2 cellular contexts compared by ENCODE assay signal in the genomic region with DNA sequence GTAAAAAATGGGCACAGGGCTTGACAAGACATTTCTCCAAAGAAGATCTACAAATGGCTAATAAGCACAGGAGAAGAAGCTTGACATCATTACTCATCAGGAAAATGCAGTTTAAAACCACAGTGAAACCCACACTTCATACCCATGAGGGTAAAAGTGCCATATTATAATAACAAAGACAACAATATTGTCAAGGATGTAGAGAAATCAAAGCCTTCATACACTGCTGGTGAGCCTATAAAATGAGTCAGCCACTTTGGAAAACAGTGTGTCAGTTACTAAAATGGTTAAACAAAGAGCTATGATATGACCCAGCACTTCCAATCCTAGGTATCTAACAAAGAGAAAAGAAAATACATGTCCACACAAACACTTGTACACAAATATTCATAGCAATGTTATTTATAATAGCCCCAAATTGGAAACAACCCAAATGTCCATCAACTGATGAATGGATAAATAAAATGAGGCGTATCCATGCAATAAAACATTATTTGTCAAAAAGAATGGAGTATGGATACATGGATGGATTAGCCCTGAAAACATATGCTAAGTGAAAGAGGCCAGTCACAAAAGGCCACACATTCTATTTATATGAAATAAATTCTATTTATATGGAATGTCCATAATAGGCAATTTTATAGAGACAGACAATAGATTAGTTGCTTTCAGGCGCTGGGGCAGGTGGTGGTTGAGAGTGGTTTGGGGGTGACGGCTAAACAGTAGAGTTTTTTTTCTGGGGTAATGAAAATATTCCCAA.
A peak's percentile ranks its signal among the peaks of the same experiment; 100 is the strongest.
TF ChIP-seq lines count a peak whose summit lies in the region.

No MANE protein-coding gene starts in this region.

TF ChIP-seq in HEK293, 187 proteins besides CTCF, POLR2A, EP300 and RAD21 (continued from another document):
- TF ChIP-seq, protein P1, sequence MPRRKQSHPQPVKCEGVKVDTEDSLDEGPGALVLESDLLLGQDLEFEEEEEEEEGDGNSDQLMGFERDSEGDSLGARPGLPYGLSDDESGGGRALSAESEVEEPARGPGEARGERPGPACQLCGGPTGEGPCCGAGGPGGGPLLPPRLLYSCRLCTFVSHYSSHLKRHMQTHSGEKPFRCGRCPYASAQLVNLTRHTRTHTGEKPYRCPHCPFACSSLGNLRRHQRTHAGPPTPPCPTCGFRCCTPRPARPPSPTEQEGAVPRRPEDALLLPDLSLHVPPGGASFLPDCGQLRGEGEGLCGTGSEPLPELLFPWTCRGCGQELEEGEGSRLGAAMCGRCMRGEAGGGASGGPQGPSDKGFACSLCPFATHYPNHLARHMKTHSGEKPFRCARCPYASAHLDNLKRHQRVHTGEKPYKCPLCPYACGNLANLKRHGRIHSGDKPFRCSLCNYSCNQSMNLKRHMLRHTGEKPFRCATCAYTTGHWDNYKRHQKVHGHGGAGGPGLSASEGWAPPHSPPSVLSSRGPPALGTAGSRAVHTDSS (tag by site-specific recombination; IDR thresholded peaks at IDR 0.05): no peak
- TF ChIP-seq ZNF48 (tag by site-specific recombination; IDR thresholded peaks at IDR 0.05): no peak
- TF ChIP-seq OSR2 (tag by site-specific recombination; IDR thresholded peaks at IDR 0.05): no peak
- peak; percentile 71 for TF ChIP-seq GFI1B (tag by site-specific recombination; IDR thresholded peaks at IDR 0.05)
- TF ChIP-seq, protein P2, sequence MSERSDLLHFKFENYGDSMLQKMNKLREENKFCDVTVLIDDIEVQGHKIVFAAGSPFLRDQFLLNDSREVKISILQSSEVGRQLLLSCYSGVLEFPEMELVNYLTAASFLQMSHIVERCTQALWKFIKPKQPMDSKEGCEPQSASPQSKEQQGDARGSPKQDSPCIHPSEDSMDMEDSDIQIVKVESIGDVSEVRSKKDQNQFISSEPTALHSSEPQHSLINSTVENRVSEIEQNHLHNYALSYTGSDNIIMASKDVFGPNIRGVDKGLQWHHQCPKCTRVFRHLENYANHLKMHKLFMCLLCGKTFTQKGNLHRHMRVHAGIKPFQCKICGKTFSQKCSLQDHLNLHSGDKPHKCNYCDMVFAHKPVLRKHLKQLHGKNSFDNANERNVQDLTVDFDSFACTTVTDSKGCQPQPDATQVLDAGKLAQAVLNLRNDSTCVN (tag by site-specific recombination; optimal IDR thresholded peaks at IDR 0.05): no peak
- TF ChIP-seq ZNF223 (tag by site-specific recombination; IDR thresholded peaks at IDR 0.05): no peak
- 0 out of 2 replicates have a peak, but pooled peaks have one; percentile 45 for TF ChIP-seq FEZF1 (tag by site-specific recombination; IDR thresholded peaks at IDR 0.05)
- TF ChIP-seq ZNF302 (tag by site-specific recombination; IDR thresholded peaks at IDR 0.05; ENCODE audit: low read depth): no peak
- no peak for TF ChIP-seq ZNF473 (tag by site-specific recombination; IDR thresholded peaks at IDR 0.05)
- no peak for TF ChIP-seq ZNF830 (tag by site-specific recombination; IDR thresholded peaks at IDR 0.05; ENCODE audit: low read depth)

TF ChIP-seq in GM23338, 12 proteins besides CTCF, POLR2A, EP300 and RAD21 (continued from another document):
- TF ChIP-seq, protein P3, sequence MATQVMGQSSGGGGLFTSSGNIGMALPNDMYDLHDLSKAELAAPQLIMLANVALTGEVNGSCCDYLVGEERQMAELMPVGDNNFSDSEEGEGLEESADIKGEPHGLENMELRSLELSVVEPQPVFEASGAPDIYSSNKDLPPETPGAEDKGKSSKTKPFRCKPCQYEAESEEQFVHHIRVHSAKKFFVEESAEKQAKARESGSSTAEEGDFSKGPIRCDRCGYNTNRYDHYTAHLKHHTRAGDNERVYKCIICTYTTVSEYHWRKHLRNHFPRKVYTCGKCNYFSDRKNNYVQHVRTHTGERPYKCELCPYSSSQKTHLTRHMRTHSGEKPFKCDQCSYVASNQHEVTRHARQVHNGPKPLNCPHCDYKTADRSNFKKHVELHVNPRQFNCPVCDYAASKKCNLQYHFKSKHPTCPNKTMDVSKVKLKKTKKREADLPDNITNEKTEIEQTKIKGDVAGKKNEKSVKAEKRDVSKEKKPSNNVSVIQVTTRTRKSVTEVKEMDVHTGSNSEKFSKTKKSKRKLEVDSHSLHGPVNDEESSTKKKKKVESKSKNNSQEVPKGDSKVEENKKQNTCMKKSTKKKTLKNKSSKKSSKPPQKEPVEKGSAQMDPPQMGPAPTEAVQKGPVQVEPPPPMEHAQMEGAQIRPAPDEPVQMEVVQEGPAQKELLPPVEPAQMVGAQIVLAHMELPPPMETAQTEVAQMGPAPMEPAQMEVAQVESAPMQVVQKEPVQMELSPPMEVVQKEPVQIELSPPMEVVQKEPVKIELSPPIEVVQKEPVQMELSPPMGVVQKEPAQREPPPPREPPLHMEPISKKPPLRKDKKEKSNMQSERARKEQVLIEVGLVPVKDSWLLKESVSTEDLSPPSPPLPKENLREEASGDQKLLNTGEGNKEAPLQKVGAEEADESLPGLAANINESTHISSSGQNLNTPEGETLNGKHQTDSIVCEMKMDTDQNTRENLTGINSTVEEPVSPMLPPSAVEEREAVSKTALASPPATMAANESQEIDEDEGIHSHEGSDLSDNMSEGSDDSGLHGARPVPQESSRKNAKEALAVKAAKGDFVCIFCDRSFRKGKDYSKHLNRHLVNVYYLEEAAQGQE (IDR thresholded peaks at IDR 0.05; ENCODE audit: unreplicated experiment): no peak
- TF ChIP-seq STAT1 (IDR thresholded peaks at IDR 0.05; ENCODE audit: unreplicated experiment): no peak
- TF ChIP-seq, protein P4, sequence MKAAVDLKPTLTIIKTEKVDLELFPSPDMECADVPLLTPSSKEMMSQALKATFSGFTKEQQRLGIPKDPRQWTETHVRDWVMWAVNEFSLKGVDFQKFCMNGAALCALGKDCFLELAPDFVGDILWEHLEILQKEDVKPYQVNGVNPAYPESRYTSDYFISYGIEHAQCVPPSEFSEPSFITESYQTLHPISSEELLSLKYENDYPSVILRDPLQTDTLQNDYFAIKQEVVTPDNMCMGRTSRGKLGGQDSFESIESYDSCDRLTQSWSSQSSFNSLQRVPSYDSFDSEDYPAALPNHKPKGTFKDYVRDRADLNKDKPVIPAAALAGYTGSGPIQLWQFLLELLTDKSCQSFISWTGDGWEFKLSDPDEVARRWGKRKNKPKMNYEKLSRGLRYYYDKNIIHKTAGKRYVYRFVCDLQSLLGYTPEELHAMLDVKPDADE (IDR thresholded peaks at IDR 0.05): no peak
- TF ChIP-seq ZNF331 (CRISPR knock-in tag; IDR thresholded peaks at IDR 0.05; ENCODE audit: low read depth): no peak
- TF ChIP-seq POLR2AphosphoS5 (IDR thresholded peaks at IDR 0.05; ENCODE audit: low read depth): no peak
- no peak for TF ChIP-seq CREB1 (CRISPR knock-in tag; IDR thresholded peaks at IDR 0.05; ENCODE audit: low read depth)
- TF ChIP-seq JUNB (IDR thresholded peaks at IDR 0.05; ENCODE audit: unreplicated experiment): no peak
- no peak for TF ChIP-seq NANOG (IDR thresholded peaks at IDR 0.05; ENCODE audit: borderline replicate concordance)
- no peak for TF ChIP-seq EZH2phosphoT487 (IDR thresholded peaks at IDR 0.05; ENCODE audit: unreplicated experiment)
- TF ChIP-seq EZH2 (IDR thresholded peaks at IDR 0.05; ENCODE audit: low read depth, unreplicated experiment): no peak
- TF ChIP-seq, protein P5, sequence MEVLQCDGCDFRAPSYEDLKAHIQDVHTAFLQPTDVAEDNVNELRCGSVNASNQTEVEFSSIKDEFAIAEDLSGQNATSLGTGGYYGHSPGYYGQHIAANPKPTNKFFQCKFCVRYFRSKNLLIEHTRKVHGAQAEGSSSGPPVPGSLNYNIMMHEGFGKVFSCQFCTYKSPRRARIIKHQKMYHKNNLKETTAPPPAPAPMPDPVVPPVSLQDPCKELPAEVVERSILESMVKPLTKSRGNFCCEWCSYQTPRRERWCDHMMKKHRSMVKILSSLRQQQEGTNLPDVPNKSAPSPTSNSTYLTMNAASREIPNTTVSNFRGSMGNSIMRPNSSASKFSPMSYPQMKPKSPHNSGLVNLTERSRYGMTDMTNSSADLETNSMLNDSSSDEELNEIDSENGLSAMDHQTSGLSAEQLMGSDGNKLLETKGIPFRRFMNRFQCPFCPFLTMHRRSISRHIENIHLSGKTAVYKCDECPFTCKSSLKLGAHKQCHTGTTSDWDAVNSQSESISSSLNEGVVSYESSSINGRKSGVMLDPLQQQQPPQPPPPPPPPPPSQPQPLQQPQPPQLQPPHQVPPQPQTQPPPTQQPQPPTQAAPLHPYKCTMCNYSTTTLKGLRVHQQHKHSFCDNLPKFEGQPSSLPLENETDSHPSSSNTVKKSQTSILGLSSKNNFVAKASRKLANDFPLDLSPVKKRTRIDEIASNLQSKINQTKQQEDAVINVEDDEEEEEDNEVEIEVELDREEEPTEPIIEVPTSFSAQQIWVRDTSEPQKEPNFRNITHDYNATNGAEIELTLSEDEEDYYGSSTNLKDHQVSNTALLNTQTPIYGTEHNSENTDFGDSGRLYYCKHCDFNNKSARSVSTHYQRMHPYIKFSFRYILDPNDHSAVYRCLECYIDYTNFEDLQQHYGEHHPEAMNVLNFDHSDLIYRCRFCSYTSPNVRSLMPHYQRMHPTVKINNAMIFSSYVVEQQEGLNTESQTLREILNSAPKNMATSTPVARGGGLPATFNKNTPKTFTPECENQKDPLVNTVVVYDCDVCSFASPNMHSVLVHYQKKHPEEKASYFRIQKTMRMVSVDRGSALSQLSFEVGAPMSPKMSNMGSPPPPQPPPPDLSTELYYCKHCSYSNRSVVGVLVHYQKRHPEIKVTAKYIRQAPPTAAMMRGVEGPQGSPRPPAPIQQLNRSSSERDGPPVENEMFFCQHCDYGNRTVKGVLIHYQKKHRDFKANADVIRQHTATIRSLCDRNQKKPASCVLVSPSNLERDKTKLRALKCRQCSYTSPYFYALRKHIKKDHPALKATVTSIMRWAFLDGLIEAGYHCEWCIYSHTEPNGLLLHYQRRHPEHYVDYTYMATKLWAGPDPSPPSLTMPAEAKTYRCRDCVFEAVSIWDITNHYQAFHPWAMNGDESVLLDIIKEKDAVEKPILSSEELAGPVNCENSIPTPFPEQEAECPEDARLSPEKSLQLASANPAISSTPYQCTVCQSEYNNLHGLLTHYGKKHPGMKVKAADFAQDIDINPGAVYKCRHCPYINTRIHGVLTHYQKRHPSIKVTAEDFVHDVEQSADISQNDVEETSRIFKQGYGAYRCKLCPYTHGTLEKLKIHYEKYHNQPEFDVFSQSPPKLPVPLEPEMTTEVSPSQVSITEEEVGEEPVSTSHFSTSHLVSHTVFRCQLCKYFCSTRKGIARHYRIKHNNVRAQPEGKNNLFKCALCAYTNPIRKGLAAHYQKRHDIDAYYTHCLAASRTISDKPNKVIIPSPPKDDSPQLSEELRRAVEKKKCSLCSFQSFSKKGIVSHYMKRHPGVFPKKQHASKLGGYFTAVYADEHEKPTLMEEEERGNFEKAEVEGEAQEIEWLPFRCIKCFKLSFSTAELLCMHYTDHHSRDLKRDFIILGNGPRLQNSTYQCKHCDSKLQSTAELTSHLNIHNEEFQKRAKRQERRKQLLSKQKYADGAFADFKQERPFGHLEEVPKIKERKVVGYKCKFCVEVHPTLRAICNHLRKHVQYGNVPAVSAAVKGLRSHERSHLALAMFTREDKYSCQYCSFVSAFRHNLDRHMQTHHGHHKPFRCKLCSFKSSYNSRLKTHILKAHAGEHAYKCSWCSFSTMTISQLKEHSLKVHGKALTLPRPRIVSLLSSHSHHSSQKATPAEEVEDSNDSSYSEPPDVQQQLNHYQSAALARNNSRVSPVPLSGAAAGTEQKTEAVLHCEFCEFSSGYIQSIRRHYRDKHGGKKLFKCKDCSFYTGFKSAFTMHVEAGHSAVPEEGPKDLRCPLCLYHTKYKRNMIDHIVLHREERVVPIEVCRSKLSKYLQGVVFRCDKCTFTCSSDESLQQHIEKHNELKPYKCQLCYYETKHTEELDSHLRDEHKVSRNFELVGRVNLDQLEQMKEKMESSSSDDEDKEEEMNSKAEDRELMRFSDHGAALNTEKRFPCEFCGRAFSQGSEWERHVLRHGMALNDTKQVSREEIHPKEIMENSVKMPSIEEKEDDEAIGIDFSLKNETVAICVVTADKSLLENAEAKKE (CRISPR knock-in tag; IDR thresholded peaks at IDR 0.05): no peak
